ENCODE assay signal across 1 cellular context in the genomic region with DNA sequence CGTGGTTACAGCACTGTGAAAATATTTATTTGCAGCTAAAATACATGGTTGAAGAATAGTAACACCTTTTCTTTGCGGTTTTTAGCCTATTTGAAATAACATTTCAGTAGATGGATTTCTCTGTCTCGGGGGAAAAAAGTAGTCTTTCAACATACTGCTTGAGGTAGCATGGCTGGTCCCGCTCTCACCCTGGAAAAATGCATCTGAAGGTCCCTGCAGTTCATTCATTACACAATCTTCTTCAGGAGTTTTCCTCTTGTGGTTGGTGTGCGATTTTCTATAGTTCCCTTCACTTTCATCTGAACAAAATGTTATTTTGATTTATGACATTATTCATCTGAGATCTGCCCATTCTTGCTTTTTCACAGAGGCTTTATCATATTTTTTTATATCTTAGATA.
TF ChIP-seq lines count a peak whose summit lies in the region.

No MANE protein-coding gene starts in this region.

TF ChIP-seq in IMR-90, 13 proteins besides CTCF, POLR2A, EP300 and RAD21:
- TF ChIP-seq, protein P1, sequence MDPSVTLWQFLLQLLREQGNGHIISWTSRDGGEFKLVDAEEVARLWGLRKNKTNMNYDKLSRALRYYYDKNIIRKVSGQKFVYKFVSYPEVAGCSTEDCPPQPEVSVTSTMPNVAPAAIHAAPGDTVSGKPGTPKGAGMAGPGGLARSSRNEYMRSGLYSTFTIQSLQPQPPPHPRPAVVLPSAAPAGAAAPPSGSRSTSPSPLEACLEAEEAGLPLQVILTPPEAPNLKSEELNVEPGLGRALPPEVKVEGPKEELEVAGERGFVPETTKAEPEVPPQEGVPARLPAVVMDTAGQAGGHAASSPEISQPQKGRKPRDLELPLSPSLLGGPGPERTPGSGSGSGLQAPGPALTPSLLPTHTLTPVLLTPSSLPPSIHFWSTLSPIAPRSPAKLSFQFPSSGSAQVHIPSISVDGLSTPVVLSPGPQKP (IDR thresholded peaks at IDR 0.05; ENCODE audit: borderline replicate concordance, low read depth, low read length), result no peak
- no peak for TF ChIP-seq SMC3 (IDR thresholded peaks at IDR 0.05; ENCODE audit: low read depth, low read length)
